In the genomic region with DNA sequence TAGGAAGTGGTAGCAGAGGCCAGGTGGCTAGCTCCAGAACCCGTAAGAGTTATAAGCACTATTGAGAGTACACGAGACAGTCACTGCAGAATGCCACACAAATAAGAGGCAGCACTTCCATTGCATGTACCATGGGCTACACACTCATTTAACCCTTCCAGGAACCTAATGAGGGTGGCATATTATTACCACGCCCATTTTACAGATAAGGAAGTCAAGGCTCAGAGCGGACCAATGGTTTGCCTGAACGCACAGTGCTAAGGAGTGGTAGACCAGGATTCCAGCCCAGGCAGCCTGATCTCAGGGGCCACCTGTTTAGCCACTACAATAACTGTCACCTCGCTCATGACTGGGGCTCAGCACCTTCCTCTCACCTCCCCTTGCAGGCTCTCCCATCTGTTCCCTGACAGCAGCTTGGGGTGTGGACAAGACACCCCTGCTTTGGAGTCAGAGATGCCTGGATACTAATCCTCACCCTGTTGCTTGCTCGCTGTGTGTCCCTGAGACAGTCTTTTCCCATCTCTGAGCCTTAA, we compare ENCODE assay signal across 1 cellular context.
TF ChIP-seq lines count a peak whose summit lies in the region.

No MANE protein-coding gene starts in this region.

TF ChIP-seq in SK-N-SH, 30 proteins besides CTCF, POLR2A, EP300 and RAD21 (continued from another document):
- TF ChIP-seq, protein P1, sequence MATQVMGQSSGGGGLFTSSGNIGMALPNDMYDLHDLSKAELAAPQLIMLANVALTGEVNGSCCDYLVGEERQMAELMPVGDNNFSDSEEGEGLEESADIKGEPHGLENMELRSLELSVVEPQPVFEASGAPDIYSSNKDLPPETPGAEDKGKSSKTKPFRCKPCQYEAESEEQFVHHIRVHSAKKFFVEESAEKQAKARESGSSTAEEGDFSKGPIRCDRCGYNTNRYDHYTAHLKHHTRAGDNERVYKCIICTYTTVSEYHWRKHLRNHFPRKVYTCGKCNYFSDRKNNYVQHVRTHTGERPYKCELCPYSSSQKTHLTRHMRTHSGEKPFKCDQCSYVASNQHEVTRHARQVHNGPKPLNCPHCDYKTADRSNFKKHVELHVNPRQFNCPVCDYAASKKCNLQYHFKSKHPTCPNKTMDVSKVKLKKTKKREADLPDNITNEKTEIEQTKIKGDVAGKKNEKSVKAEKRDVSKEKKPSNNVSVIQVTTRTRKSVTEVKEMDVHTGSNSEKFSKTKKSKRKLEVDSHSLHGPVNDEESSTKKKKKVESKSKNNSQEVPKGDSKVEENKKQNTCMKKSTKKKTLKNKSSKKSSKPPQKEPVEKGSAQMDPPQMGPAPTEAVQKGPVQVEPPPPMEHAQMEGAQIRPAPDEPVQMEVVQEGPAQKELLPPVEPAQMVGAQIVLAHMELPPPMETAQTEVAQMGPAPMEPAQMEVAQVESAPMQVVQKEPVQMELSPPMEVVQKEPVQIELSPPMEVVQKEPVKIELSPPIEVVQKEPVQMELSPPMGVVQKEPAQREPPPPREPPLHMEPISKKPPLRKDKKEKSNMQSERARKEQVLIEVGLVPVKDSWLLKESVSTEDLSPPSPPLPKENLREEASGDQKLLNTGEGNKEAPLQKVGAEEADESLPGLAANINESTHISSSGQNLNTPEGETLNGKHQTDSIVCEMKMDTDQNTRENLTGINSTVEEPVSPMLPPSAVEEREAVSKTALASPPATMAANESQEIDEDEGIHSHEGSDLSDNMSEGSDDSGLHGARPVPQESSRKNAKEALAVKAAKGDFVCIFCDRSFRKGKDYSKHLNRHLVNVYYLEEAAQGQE (IDR thresholded peaks at IDR 0.05; ENCODE audit: low read depth, low read length), result no peak
- no peak for TF ChIP-seq GATA2 (CRISPR knock-in tag; IDR thresholded peaks at IDR 0.05)
- TF ChIP-seq FOSL2 (IDR thresholded peaks at IDR 0.05; ENCODE audit: borderline replicate concordance, low read depth), result no peak
- TF ChIP-seq GABPA (IDR thresholded peaks at IDR 0.05; ENCODE audit: low read depth), result no peak
- no peak for TF ChIP-seq USF2 (IDR thresholded peaks at IDR 0.05; ENCODE audit: borderline replicate concordance, low read depth, low read length)
- TF ChIP-seq EZH2phosphoT487 (IDR thresholded peaks at IDR 0.05; ENCODE audit: borderline replicate concordance, low read depth), result no peak
- TF ChIP-seq CHD2 (IDR thresholded peaks at IDR 0.05; ENCODE audit: low read length, partially characterized antibody), result no peak
